12 cellular contexts compared by ENCODE assay signal in genomic region chr2:171404258-171404657, GRCh38. TPM values are rescaled to one million over a fixed set of nuclear protein-coding genes. Genes with fewer than 3 reads are reported as not detected.
DNase-seq lines count a peak whose midpoint lies in the region; ATAC-seq, FAIRE-seq and TF ChIP-seq lines count a peak whose summit lies in the region.
"Had no signal": no experiment of that assay in that cellular context is flagged by ENCODE, and none has a peak within 500 bp of the region (broad histone marks: within the 10 kb centered on the region; RNA-seq: fewer than 3 reads in every experiment).

No MANE protein-coding gene starts in this region.

- no peak overlapping the region for H3K4me3 Mint-ChIP-seq in stimulated activated memory B cell treated with anti-CD40 and anti-IgM and Interleukin-4, amounts not matched to agents 10 μg/mL and 1 μg/mL and 100 μg/mL, for 72 hours
- no peak overlapping the region for H3K4me3 Mint-ChIP-seq in activated T-helper 1 cell treated with anti-CD3 and anti-CD28 coated beads, Interleukin-12 subunit alpha, Interleukin-12 subunit beta, Interleukin-2, Interleukin-4 antibody, amounts not matched to agents 30 ng/mL and 10 ng/mL and 1 ng/mL, durations not matched to agents 14 hours and 24 hours and 36 hours
- H3K4me3 Mint-ChIP-seq in activated CD8-positive, alpha-beta T cell treated with anti-CD3 and anti-CD28 coated beads, Interleukin-2, amount 10 ng/mL, durations not matched to agents 7 days and 5 days: no peak overlapping the region
- H3K4me3 Mint-ChIP-seq: activated CD8-positive, alpha-beta memory T cell treated with anti-CD3 and anti-CD28 coated beads, Interleukin-2, amount 10 ng/mL, durations not matched to agents 7 days and 5 days had no signal

- POLR2A ChIA-PET in activated CD8-positive, alpha-beta T cell treated with anti-CD3 and anti-CD28 coated beads, Interleukin-2, amount 10 ng/mL, durations not matched to agents 7 days and 5 days (lab: Charles Lee): no interaction called here

- no peaks in the 10 kb centered on the region for H3K27me3 Mint-ChIP-seq in stimulated activated memory B cell treated with anti-CD40 and anti-IgM and Interleukin-4, amounts not matched to agents 10 μg/mL and 1 μg/mL and 100 μg/mL, for 72 hours
- H3K27me3 Mint-ChIP-seq in activated T-helper 1 cell treated with anti-CD3 and anti-CD28 coated beads, Interleukin-12 subunit alpha, Interleukin-12 subunit beta, Interleukin-2, Interleukin-4 antibody, amounts not matched to agents 30 ng/mL and 10 ng/mL and 1 ng/mL, durations not matched to agents 14 hours and 24 hours and 36 hours (ENCODE audit: insufficient read depth): no peaks in the 10 kb centered on the region
- H3K27me3 Mint-ChIP-seq in activated CD8-positive, alpha-beta T cell treated with anti-CD3 and anti-CD28 coated beads, Interleukin-2, amount 10 ng/mL, durations not matched to agents 7 days and 5 days (ENCODE audit: low read depth): no peaks in the 10 kb centered on the region
- H3K27me3 Mint-ChIP-seq: activated CD8-positive, alpha-beta memory T cell treated with anti-CD3 and anti-CD28 coated beads, Interleukin-2, amount 10 ng/mL, durations not matched to agents 7 days and 5 days had no signal

- H3K9me3 Mint-ChIP-seq in stimulated activated memory B cell treated with anti-CD40 and anti-IgM and Interleukin-4, amounts not matched to agents 10 μg/mL and 1 μg/mL and 100 μg/mL, for 72 hours: peaks cover 15% of the 10 kb centered on the region
- H3K9me3 Mint-ChIP-seq in activated T-helper 1 cell treated with anti-CD3 and anti-CD28 coated beads, Interleukin-12 subunit alpha, Interleukin-12 subunit beta, Interleukin-2, Interleukin-4 antibody, amounts not matched to agents 30 ng/mL and 10 ng/mL and 1 ng/mL, durations not matched to agents 14 hours and 24 hours and 36 hours: peaks cover 22% of the 10 kb centered on the region
- peaks cover 13% of the 10 kb centered on the region for H3K9me3 Mint-ChIP-seq in activated CD8-positive, alpha-beta T cell treated with anti-CD3 and anti-CD28 coated beads, Interleukin-2, amount 10 ng/mL, durations not matched to agents 7 days and 5 days (ENCODE audit: insufficient read depth)

- no peak for ATAC-seq in stimulated activated memory B cell treated with anti-CD40 and anti-IgM and Interleukin-4, amounts not matched to agents 10 μg/mL and 1 μg/mL and 100 μg/mL, for 72 hours
- ATAC-seq in HG02852 (IDR thresholded peaks at IDR 0.05; ENCODE audit: unreplicated experiment): no peak
- ATAC-seq in activated CD8-positive, alpha-beta T cell treated with anti-CD3 and anti-CD28 coated beads, Interleukin-2, amount 10 ng/mL, durations not matched to agents 7 days and 5 days: no peak
- ATAC-seq: activated CD8-positive, alpha-beta memory T cell treated with anti-CD3 and anti-CD28 coated beads, Interleukin-2, amount 10 ng/mL, durations not matched to agents 7 days and 5 days had no signal

- H3K27ac Mint-ChIP-seq in stimulated activated memory B cell treated with anti-CD40 and anti-IgM and Interleukin-4, amounts not matched to agents 10 μg/mL and 1 μg/mL and 100 μg/mL, for 72 hours: peak overlapping the region; percentile 82
- no peak overlapping the region for H3K27ac Mint-ChIP-seq in activated T-helper 1 cell treated with anti-CD3 and anti-CD28 coated beads, Interleukin-12 subunit alpha, Interleukin-12 subunit beta, Interleukin-2, Interleukin-4 antibody, amounts not matched to agents 30 ng/mL and 10 ng/mL and 1 ng/mL, durations not matched to agents 14 hours and 24 hours and 36 hours
- no peak overlapping the region for H3K27ac Mint-ChIP-seq in activated CD8-positive, alpha-beta T cell treated with anti-CD3 and anti-CD28 coated beads, Interleukin-2, amount 10 ng/mL, durations not matched to agents 7 days and 5 days
- H3K27ac Mint-ChIP-seq: activated CD8-positive, alpha-beta memory T cell treated with anti-CD3 and anti-CD28 coated beads, Interleukin-2, amount 10 ng/mL, durations not matched to agents 7 days and 5 days had no signal

- no peak overlapping the region for H3K4me3 ChIP-seq in fibroblast of the aortic adventitia (ENCODE audit: low read depth, low read length)
- H3K4me3 ChIP-seq: thyroid gland had no signal

- peaks cover 47% of the 10 kb centered on the region for H3K4me1 Mint-ChIP-seq in stimulated activated memory B cell treated with anti-CD40 and anti-IgM and Interleukin-4, amounts not matched to agents 10 μg/mL and 1 μg/mL and 100 μg/mL, for 72 hours
- peaks cover 16% of the 10 kb centered on the region for H3K4me1 Mint-ChIP-seq in activated T-helper 1 cell treated with anti-CD3 and anti-CD28 coated beads, Interleukin-12 subunit alpha, Interleukin-12 subunit beta, Interleukin-2, Interleukin-4 antibody, amounts not matched to agents 30 ng/mL and 10 ng/mL and 1 ng/mL, durations not matched to agents 14 hours and 24 hours and 36 hours (ENCODE audit: low read depth)
- H3K4me1 Mint-ChIP-seq in activated CD8-positive, alpha-beta T cell treated with anti-CD3 and anti-CD28 coated beads, Interleukin-2, amount 10 ng/mL, durations not matched to agents 7 days and 5 days (ENCODE audit: low read depth): peaks cover 16% of the 10 kb centered on the region

- intact Hi-C loops in activated T-helper 1 cell treated with anti-CD3 and anti-CD28 coated beads, Interleukin-12 subunit alpha, Interleukin-12 subunit beta, Interleukin-2, Interleukin-4 antibody, amounts not matched to agents 30 ng/mL and 10 ng/mL and 1 ng/mL, durations not matched to agents 14 hours and 24 hours and 36 hours (cut with micrococcal nuclease): no loop called here

- FAIRE-seq in H54 (lab: Jason Lieb, UNC): peak; percentile 93

- peaks cover 49% of the 10 kb centered on the region for H3K36me3 Mint-ChIP-seq in stimulated activated memory B cell treated with anti-CD40 and anti-IgM and Interleukin-4, amounts not matched to agents 10 μg/mL and 1 μg/mL and 100 μg/mL, for 72 hours
- H3K36me3 Mint-ChIP-seq in activated T-helper 1 cell treated with anti-CD3 and anti-CD28 coated beads, Interleukin-12 subunit alpha, Interleukin-12 subunit beta, Interleukin-2, Interleukin-4 antibody, amounts not matched to agents 30 ng/mL and 10 ng/mL and 1 ng/mL, durations not matched to agents 14 hours and 24 hours and 36 hours (ENCODE audit: low read depth): peaks cover 18% of the 10 kb centered on the region
- H3K36me3 Mint-ChIP-seq in activated CD8-positive, alpha-beta T cell treated with anti-CD3 and anti-CD28 coated beads, Interleukin-2, amount 10 ng/mL, durations not matched to agents 7 days and 5 days (ENCODE audit: low read depth): peaks cover 25% of the 10 kb centered on the region

- CTCF ChIA-PET in activated CD8-positive, alpha-beta T cell treated with anti-CD3 and anti-CD28 coated beads, Interleukin-2, amount 10 ng/mL, durations not matched to agents 7 days and 5 days (lab: Charles Lee): no interaction called here

- no peak for DNase-seq in H54 (ENCODE audit: insufficient read length, low spot score)
- peak; percentile 3 for DNase-seq in SW480 (ENCODE audit: low spot score)
- DNase-seq in fibroblast of the aortic adventitia (ENCODE audit: low read depth): peak; percentile 53
- no peak for DNase-seq in activated T-helper 1 cell treated with anti-CD3 and anti-CD28 coated beads, Interleukin-12 subunit alpha, Interleukin-12 subunit beta, Interleukin-2, Interleukin-4 antibody, amounts not matched to agents 30 ng/mL and 10 ng/mL and 1 ng/mL, durations not matched to agents 14 hours and 24 hours and 36 hours (ENCODE audit: low spot score)
- DNase-seq in activated CD8-positive, alpha-beta T cell treated with anti-CD3 and anti-CD28 coated beads, Interleukin-2, amount 10 ng/mL, durations not matched to agents 7 days and 5 days: no peak
- DNase-seq: activated CD8-positive, alpha-beta memory T cell treated with anti-CD3 and anti-CD28 coated beads, Interleukin-2, amount 10 ng/mL, durations not matched to agents 7 days and 5 days; H7; nucleus accumbens; T-helper 1 cell; thyroid gland had no signal

- TF ChIP-seq CTCF in fibroblast of the aortic adventitia (IDR thresholded peaks at IDR 0.05; ENCODE audit: insufficient read depth, low read length): no peak

- TF ChIP-seq POLR2A in H54 (IDR thresholded peaks at IDR 0.05; ENCODE audit: low read depth, low read length): no peak

RNA-seq across cellular contexts. Expression of gene METTL8, which starts 29.5 kb away (rescaled TPM):
- total RNA-seq in fibroblast of the aortic adventitia (ENCODE audit: low replicate concordance): 34.6 and 73.3 TPM in 2 replicates
- total RNA-seq in activated T-helper 1 cell treated with anti-CD3 and anti-CD28 coated beads, Interleukin-12 subunit alpha, Interleukin-12 subunit beta, Interleukin-2, Interleukin-4 antibody, amounts not matched to agents 30 ng/mL and 10 ng/mL and 1 ng/mL, durations not matched to agents 14 hours and 24 hours and 36 hours: 31.8 and 36.4 TPM in 2 replicates
- 10 to 100 TPM; 20.9 to 22.4 TPM for total RNA-seq in activated CD8-positive, alpha-beta T cell treated with anti-CD3 and anti-CD28 coated beads, Interleukin-2, amount 10 ng/mL, durations not matched to agents 7 days and 5 days

RNA-seq across cellular contexts. Expression of gene DCAF17, which starts 29.8 kb away (rescaled TPM):
- total RNA-seq in fibroblast of the aortic adventitia (ENCODE audit: low replicate concordance): 9.0 and 34.7 TPM in 2 replicates
- 23.9 and 24.9 TPM in 2 replicates for total RNA-seq in activated T-helper 1 cell treated with anti-CD3 and anti-CD28 coated beads, Interleukin-12 subunit alpha, Interleukin-12 subunit beta, Interleukin-2, Interleukin-4 antibody, amounts not matched to agents 30 ng/mL and 10 ng/mL and 1 ng/mL, durations not matched to agents 14 hours and 24 hours and 36 hours
- total RNA-seq in activated CD8-positive, alpha-beta T cell treated with anti-CD3 and anti-CD28 coated beads, Interleukin-2, amount 10 ng/mL, durations not matched to agents 7 days and 5 days: 10 to 100 TPM; 15.9 to 17.5 TPM

Comparison
In these comparisons a context has a peak if more than half of its experiments do, and no peak if none do; other contexts are left out.
1. DNase-seq: peak in SW480 (single experiment) and fibroblast of the aortic adventitia (single experiment); none in H54 (single experiment), activated T-helper 1 cell treated with anti-CD3 and anti-CD28 coated beads, Interleukin-12 subunit alpha, Interleukin-12 subunit beta, Interleukin-2, Interleukin-4 antibody, amounts not matched to agents 30 ng/mL and 10 ng/mL and 1 ng/mL, durations not matched to agents 14 hours and 24 hours and 36 hours (single experiment) and activated CD8-positive, alpha-beta T cell treated with anti-CD3 and anti-CD28 coated beads, Interleukin-2, amount 10 ng/mL, durations not matched to agents 7 days and 5 days (single experiment).